Comparison of ENCODE assay signal across 1 cellular context in genomic region chr10:7045891-7046599, GRCh38.
TF ChIP-seq lines count a peak whose summit lies in the region.

No MANE protein-coding gene starts in this region.

TF ChIP-seq in WTC11, 78 proteins besides CTCF, POLR2A, EP300 and RAD21 (continued from another document):
- no peak for TF ChIP-seq ZNF281 (CRISPR knock-in tag; IDR thresholded peaks at IDR 0.05)
- no peak for TF ChIP-seq ETV6 (CRISPR knock-in tag; IDR thresholded peaks at IDR 0.05)
- TF ChIP-seq CBFB (CRISPR knock-in tag; IDR thresholded peaks at IDR 0.05; ENCODE audit: low read depth), result no peak
- no peak for TF ChIP-seq ELF4 (CRISPR knock-in tag; IDR thresholded peaks at IDR 0.05; ENCODE audit: low read depth)
- TF ChIP-seq PREB (CRISPR knock-in tag; IDR thresholded peaks at IDR 0.05; ENCODE audit: borderline replicate concordance), result no peak
- TF ChIP-seq ATF1 (CRISPR knock-in tag; IDR thresholded peaks at IDR 0.05), result no peak
- no peak for TF ChIP-seq ZNF396 (CRISPR knock-in tag; IDR thresholded peaks at IDR 0.05; ENCODE audit: borderline replicate concordance)
- TF ChIP-seq ZNF121 (CRISPR knock-in tag; IDR thresholded peaks at IDR 0.05), result no peak
